In the genomic region with DNA sequence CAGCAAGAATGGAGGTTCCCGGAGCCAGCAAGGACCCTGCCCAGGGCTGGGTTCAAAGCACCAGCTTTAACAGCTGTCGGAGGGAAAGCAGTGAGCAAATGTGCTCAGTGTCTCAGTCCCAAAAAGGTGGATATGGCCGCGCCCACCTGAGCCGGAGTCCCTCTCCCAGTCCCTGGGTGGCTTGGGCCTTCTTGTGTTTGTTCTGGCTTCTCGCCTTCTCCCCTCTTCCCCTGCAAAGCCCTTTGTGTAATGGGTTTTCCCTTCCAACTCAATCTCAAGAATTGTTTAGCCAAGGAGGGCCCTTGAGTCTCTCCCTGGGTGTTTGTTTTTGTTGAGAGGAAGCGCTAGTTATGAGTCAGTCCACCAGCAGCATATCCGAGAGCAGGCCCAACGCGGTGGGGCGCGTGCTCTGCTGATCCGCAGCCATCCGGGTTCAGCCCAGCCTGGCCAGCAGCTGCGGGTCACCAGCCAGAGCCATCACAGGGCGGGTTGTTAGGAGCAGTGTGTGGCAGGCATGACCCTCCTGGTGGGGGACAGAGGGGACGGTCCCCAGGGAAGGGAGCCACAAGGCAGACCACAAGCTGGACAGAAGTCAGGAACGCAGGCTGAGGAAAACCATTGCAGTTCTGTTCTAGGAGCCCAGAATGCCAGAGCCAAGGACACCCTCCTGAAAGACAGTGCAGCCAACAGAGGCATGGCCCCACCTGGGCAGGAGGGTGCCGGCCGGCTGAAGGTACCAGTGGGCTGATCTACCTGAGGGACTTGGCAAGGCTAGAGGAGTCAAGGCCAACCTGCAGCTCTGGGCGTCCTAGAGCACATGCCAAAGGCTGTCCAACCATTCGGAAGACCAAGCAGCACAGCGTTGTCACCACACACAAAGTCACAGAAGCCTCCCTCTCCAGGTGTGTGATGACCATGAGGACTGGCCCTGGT, we compare ENCODE assay signal across 11 cellular contexts. TPM values are rescaled to one million over a fixed set of nuclear protein-coding genes. Genes with fewer than 3 reads are reported as not detected.
DNase-seq lines count a peak whose midpoint lies in the region; ATAC-seq and TF ChIP-seq lines count a peak whose summit lies in the region.
"Had no signal": no experiment of that assay in that cellular context is flagged by ENCODE, and none has a peak within 500 bp of the region (broad histone marks: within the 10 kb centered on the region; RNA-seq: fewer than 3 reads in every experiment).

No MANE protein-coding gene starts in this region.

- intact Hi-C loops in upper lobe of right lung (cut with DNase I): no loop called here

- H3K4me1 ChIP-seq in mesenchymal stem cell (ENCODE audit: control insufficient read depth, insufficient read depth, low read depth, low read length): peaks cover 46% of the 10 kb centered on the region
- peaks cover 39% of the 10 kb centered on the region for H3K4me1 ChIP-seq in upper lobe of right lung

- H3K23ac ChIP-seq in mesenchymal stem cell (ENCODE audit: low read length in 2 of 2): peak overlapping the region in 1 of 2 experiments; percentile 46

- WGBS in mesenchymal stem cell: 32% methylated on average over 23 of the region's 23 CpGs

- no peak overlapping the region for H3K27ac Mint-ChIP-seq in activated naive CD8-positive, alpha-beta T cell treated with anti-CD3 and anti-CD28 coated beads for 36 hours
- H3K27ac Mint-ChIP-seq: activated naive CD4-positive, alpha-beta T cell treated with anti-CD3 and anti-CD28 coated beads, Interleukin-2, amount 10 ng/mL, durations not matched to agents 7 days and 5 days had no signal

- peaks cover 32% of the 10 kb centered on the region for H3K9me3 ChIP-seq in mesenchymal stem cell (ENCODE audit: control insufficient read depth, low read length)
- H3K9me3 ChIP-seq in upper lobe of right lung: no peaks in the 10 kb centered on the region

- H3K9me3 Mint-ChIP-seq in activated naive CD8-positive, alpha-beta T cell treated with anti-CD3 and anti-CD28 coated beads for 36 hours: peaks cover 7% of the 10 kb centered on the region

- H3K4me3 ChIP-seq in mesenchymal stem cell (ENCODE audit: insufficient read depth in 1 of 2, low read depth in 1 of 2, low read length in 2 of 2): no peak overlapping the region
- no peak overlapping the region for H3K4me3 ChIP-seq in upper lobe of right lung

- H3K79me1 ChIP-seq in mesenchymal stem cell (replicated peaks; ENCODE audit: low read length, poor library complexity, severe bottlenecking): no peaks in the 10 kb centered on the region

- H3K14ac ChIP-seq in mesenchymal stem cell (ENCODE audit: low read length in 2 of 2): peak overlapping the region in 1 of 2 experiments; percentile 98

- H4K8ac ChIP-seq in mesenchymal stem cell (ENCODE audit: low read length): peak overlapping the region; percentile 89

- H3K27me3 ChIP-seq in mesenchymal stem cell (ENCODE audit: control insufficient read depth in 1 of 2, insufficient read depth in 1 of 2, low read length in 2 of 2): no peaks in the 10 kb centered on the region
- H3K27me3 ChIP-seq in upper lobe of right lung: no peaks in the 10 kb centered on the region

- H3K27me3 Mint-ChIP-seq in activated naive CD8-positive, alpha-beta T cell treated with anti-CD3 and anti-CD28 coated beads for 36 hours: no peaks in the 10 kb centered on the region

- H4K91ac ChIP-seq in mesenchymal stem cell (ENCODE audit: low read length): peak overlapping the region; percentile 70

- no peak overlapping the region for H2BK5ac ChIP-seq in mesenchymal stem cell (ENCODE audit: low read depth, low read length, poor library complexity, severe bottlenecking)

- H2BK120ac ChIP-seq in mesenchymal stem cell (ENCODE audit: low read depth, low read length): peak overlapping the region; percentile 93

- H3K9ac ChIP-seq in mesenchymal stem cell (ENCODE audit: low read length): peak overlapping the region; percentile 48

- H3K36me3 ChIP-seq in mesenchymal stem cell (ENCODE audit: control insufficient read depth in 1 of 2, insufficient read depth in 2 of 2, low read depth in 1 of 2, low read length in 2 of 2) (no peaks in the 10 kb centered on the region), upper lobe of right lung (no peaks in the 10 kb centered on the region)

- ATAC-seq in upper lobe of right lung (peak; percentile 66), HG02763 (IDR thresholded peaks at IDR 0.05; ENCODE audit: unreplicated experiment) (no peak)

- H2AK5ac ChIP-seq in mesenchymal stem cell (ENCODE audit: low read length, severe bottlenecking): peak overlapping the region; percentile 47

- H3K4me3 Mint-ChIP-seq in activated naive CD8-positive, alpha-beta T cell treated with anti-CD3 and anti-CD28 coated beads for 36 hours: no peak overlapping the region
- H3K4me3 Mint-ChIP-seq: activated naive CD4-positive, alpha-beta T cell treated with anti-CD3 and anti-CD28 coated beads, Interleukin-2, amount 10 ng/mL, durations not matched to agents 7 days and 5 days had no signal

- peaks cover 6% of the 10 kb centered on the region for H3K4me1 Mint-ChIP-seq in activated naive CD8-positive, alpha-beta T cell treated with anti-CD3 and anti-CD28 coated beads for 36 hours

- TF ChIP-seq CTCF in upper lobe of right lung (IDR thresholded peaks at IDR 0.05): no peak

- no peak overlapping the region for H3K4me2 ChIP-seq in mesenchymal stem cell (ENCODE audit: low read length, poor library complexity, severe bottlenecking)

- H3K4ac ChIP-seq in mesenchymal stem cell (ENCODE audit: low read depth in 1 of 2, low read length in 2 of 2): peak overlapping the region; percentile 62 to 96

- peak overlapping the region; percentile 71 to 90 for H3K18ac ChIP-seq in mesenchymal stem cell (ENCODE audit: low read depth in 1 of 2, low read length in 2 of 2)

- peak; percentile 38 for DNase-seq in activated CD8-positive, alpha-beta memory T cell treated with anti-CD3 and anti-CD28 coated beads, Interleukin-2, amount 50 U/mL, for 48 hours
- DNase-seq in activated CD8-positive, alpha-beta memory T cell treated with anti-CD3 and anti-CD28 coated beads for 24 hours: no peak
- DNase-seq in mesenchymal stem cell (peak; percentile 93), upper lobe of right lung (peak; percentile 79)
- no peak for DNase-seq in activated naive CD8-positive, alpha-beta T cell treated with anti-CD3 and anti-CD28 coated beads for 36 hours
- DNase-seq in stimulated activated CD4-positive, alpha-beta T cell treated with anti-CD3 and anti-CD28 coated beads, Interleukin-2, amount 100 ng/mL, for 48 hours: no peak
- DNase-seq: activated naive CD4-positive, alpha-beta T cell treated with anti-CD3 and anti-CD28 coated beads, Interleukin-2, amount 10 ng/mL, durations not matched to agents 7 days and 5 days; NCI-H446 treated with DMSO at 0.1 percent for 48 hours had no signal

- H2BK12ac ChIP-seq in mesenchymal stem cell (ENCODE audit: low read length in 2 of 2): peak overlapping the region; percentile 89 to 99

- no peak overlapping the region for H2BK15ac ChIP-seq in mesenchymal stem cell (ENCODE audit: low read depth, poor library complexity, severe bottlenecking)

- peaks cover 2% of the 10 kb centered on the region for H3K36me3 Mint-ChIP-seq in activated naive CD8-positive, alpha-beta T cell treated with anti-CD3 and anti-CD28 coated beads for 36 hours
- H3K36me3 Mint-ChIP-seq: activated naive CD4-positive, alpha-beta T cell treated with anti-CD3 and anti-CD28 coated beads, Interleukin-2, amount 10 ng/mL, durations not matched to agents 7 days and 5 days had no signal

- H2AFZ ChIP-seq in mesenchymal stem cell (ENCODE audit: low read depth, low read length): no peak overlapping the region

- peak overlapping the region; percentile 5 for H3K27ac ChIP-seq in cingulate gyrus (ENCODE audit: low read depth, low read length)
- H3K27ac ChIP-seq in mesenchymal stem cell (ENCODE audit: low read length, poor library complexity, severe bottlenecking): peak overlapping the region; percentile 39
- H3K27ac ChIP-seq in upper lobe of right lung: peak overlapping the region; percentile 83

RNA-seq across cellular contexts. Expression of a gene that starts 21.3 kb away (rescaled TPM):
- polyA plus RNA-seq in mesenchymal stem cell (2013, experiment 1 of 2): not detected
- polyA plus RNA-seq in mesenchymal stem cell (2013, experiment 2 of 2): not detected
- total RNA-seq in upper lobe of right lung: not detected
- not detected for total RNA-seq in activated naive CD8-positive, alpha-beta T cell treated with anti-CD3 and anti-CD28 coated beads for 36 hours
- polyA plus RNA-seq: BJ had no signal

RNA-seq across cellular contexts. Expression of a gene that starts 46.7 kb away (rescaled TPM):
- polyA plus RNA-seq in mesenchymal stem cell (2013, experiment 1 of 2): not detected
- polyA plus RNA-seq in mesenchymal stem cell (2013, experiment 2 of 2): not detected
- not detected for total RNA-seq in upper lobe of right lung
- total RNA-seq in activated naive CD8-positive, alpha-beta T cell treated with anti-CD3 and anti-CD28 coated beads for 36 hours: not detected
- polyA plus RNA-seq: BJ had no signal

Comparison
In these comparisons a context has a peak if more than half of its experiments do, and no peak if none do; other contexts are left out.
1. DNase-seq: peak in activated CD8-positive, alpha-beta memory T cell treated with anti-CD3 and anti-CD28 coated beads, Interleukin-2, amount 50 U/mL, for 48 hours (single experiment), mesenchymal stem cell (single experiment) and upper lobe of right lung (single experiment); none in activated CD8-positive, alpha-beta memory T cell treated with anti-CD3 and anti-CD28 coated beads for 24 hours (single experiment), activated naive CD8-positive, alpha-beta T cell treated with anti-CD3 and anti-CD28 coated beads for 36 hours (single experiment) and stimulated activated CD4-positive, alpha-beta T cell treated with anti-CD3 and anti-CD28 coated beads, Interleukin-2, amount 100 ng/mL, for 48 hours (0 of 2).
2. H3K27ac ChIP-seq: peak in every context shown above with its lines; median percentile 83 in upper lobe of right lung; 39 in mesenchymal stem cell; 5 in cingulate gyrus.